10 cellular contexts compared by ENCODE assay signal in the genomic region with DNA sequence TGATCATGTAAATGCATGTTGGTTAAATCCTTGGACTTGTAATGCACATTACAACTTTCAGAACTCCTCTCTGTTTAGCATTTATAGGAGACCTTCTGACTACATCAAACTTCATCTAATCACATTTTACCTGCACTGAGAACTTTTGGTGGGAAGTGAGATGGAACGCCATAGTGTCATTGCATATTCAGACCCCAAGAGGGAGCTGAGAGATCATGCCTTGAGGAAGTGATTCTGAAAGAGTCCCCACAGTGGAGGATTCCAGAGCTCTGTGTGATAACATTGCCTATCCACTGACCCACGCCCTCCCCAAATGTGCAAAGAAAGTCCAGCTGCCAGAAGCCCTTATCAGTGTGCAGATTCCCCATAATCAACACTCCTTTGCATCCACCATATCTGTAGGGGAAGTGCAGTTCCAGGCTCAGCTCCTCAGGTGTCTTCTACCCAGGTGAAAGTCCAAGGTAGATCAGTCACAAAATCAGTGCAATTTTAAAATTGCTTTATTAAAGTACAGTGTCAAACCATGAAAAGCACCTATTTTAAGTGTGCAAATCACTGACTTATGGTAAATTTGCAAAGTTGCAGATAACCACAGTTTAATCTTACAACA.
DNase-seq lines count a peak whose midpoint lies in the region; ATAC-seq and TF ChIP-seq lines count a peak whose summit lies in the region.
"Had no signal": no experiment of that assay in that cellular context is flagged by ENCODE, and none has a peak within 500 bp of the region (broad histone marks: within the 10 kb centered on the region; RNA-seq: fewer than 3 reads in every experiment).

No MANE protein-coding gene starts in this region.

- H3K27ac Mint-ChIP-seq in T-helper 17 cell: no peak overlapping the region
- H3K27ac Mint-ChIP-seq: T-helper 1 cell treated with Interleukin-12 subunit alpha and Interleukin-12 subunit beta and Interleukin-4 antibody, amounts not matched to agents 30 μg/mL and 1 μg/mL, for 36 hours had no signal

- peaks cover 0 to 39% (median 23%) of the 10 kb centered on the region in 7 donors for H3K27me3 ChIP-seq in heart right ventricle
- no peaks in the 10 kb centered on the region for H3K27me3 ChIP-seq in testis
- H3K27me3 ChIP-seq: BLaER1 had no signal

- H3K4me3 ChIP-seq in heart right ventricle (no peak overlapping the region), testis (no peak overlapping the region)
- H3K4me3 ChIP-seq: BLaER1 had no signal

- H3K4me3 Mint-ChIP-seq in T-helper 17 cell: no peak overlapping the region
- H3K4me3 Mint-ChIP-seq: T-helper 1 cell treated with Interleukin-12 subunit alpha and Interleukin-12 subunit beta and Interleukin-4 antibody, amounts not matched to agents 30 μg/mL and 1 μg/mL, for 36 hours had no signal

- peak; percentile 40 for ATAC-seq in T-helper 17 cell
- peak in 3 of 8 donors; percentile 58 to 68 (median 65) for ATAC-seq in heart right ventricle
- no peak for ATAC-seq in HG03439 (IDR thresholded peaks at IDR 0.05; ENCODE audit: unreplicated experiment)

- TF ChIP-seq POLR2A in testis (IDR thresholded peaks at IDR 0.05): no peak

- H3K4me1 Mint-ChIP-seq in T-helper 17 cell: no peaks in the 10 kb centered on the region

- WGBS in heart right ventricle, 2 donors: 4 to 6% methylated on average over 2 of the region's 2 CpGs
- WGBS in testis, 2 donors: 12 to 23% methylated on average over 2 of the region's 2 CpGs

- H3K4me1 ChIP-seq in heart right ventricle (no peaks in the 10 kb centered on the region), testis (no peaks in the 10 kb centered on the region)
- H3K4me1 ChIP-seq: BLaER1 had no signal

- H3K27ac ChIP-seq in heart right ventricle (no peak overlapping the region), testis (no peak overlapping the region)
- H3K27ac ChIP-seq: BLaER1 had no signal

- DNase-seq in NCI-H146 (lab: John Stamatoyannopoulos, UW) (peak; percentile 40), NCI-H146 treated with DMSO at 0.1 percent for 48 hours (lab: John Stamatoyannopoulos, UW; ENCODE audit: unreplicated experiment) (no peak), HK-2 (ENCODE audit: unreplicated experiment) (peak; percentile 18), T-helper 17 cell (no peak), heart right ventricle (peak in 1 of 2 donors; percentile 6), testis (peak; percentile 37), cerebellar nuclear complex (lab: John Stamatoyannopoulos, UW) (no peak)

- peaks cover 36% of the 10 kb centered on the region for H3K27me3 Mint-ChIP-seq in T-helper 17 cell

- H3K9me3 ChIP-seq in T-helper 17 cell (ENCODE audit: control insufficient read depth, low read length, poor library complexity, severe bottlenecking): no peaks in the 10 kb centered on the region
- peaks cover 0 to 3% (median 0%) of the 10 kb centered on the region in 11 donors for H3K9me3 ChIP-seq in heart right ventricle
- no peaks in the 10 kb centered on the region for H3K9me3 ChIP-seq in testis
- H3K9me3 ChIP-seq: BLaER1 had no signal

- TF ChIP-seq CTCF in heart right ventricle (IDR thresholded peaks at IDR 0.05): peak; percentile 57 to 82 (median 72)
- TF ChIP-seq CTCF in testis (IDR thresholded peaks at IDR 0.05): peak in 2 of 3 experiments; percentile 49 to 68

- intact Hi-C loops in heart right ventricle (cut with DNase I) (no loop called here), testis (cut with DNase I; ENCODE audit: low total_unique reads) (no loop called here)

- H3K36me3 ChIP-seq in heart right ventricle: no peaks in the 10 kb centered on the region
- H3K36me3 ChIP-seq in testis (ENCODE audit: low read depth, missing control alignments): no peaks in the 10 kb centered on the region
- H3K36me3 ChIP-seq: BLaER1 had no signal

- H3K36me3 Mint-ChIP-seq in T-helper 17 cell (ENCODE audit: low read depth): no peaks in the 10 kb centered on the region

Comparison
In these comparisons a context has a peak if more than half of its experiments do, and no peak if none do; other contexts are left out.
1. DNase-seq: peak in NCI-H146 (single experiment), HK-2 (single experiment) and testis (single experiment); none in NCI-H146 treated with DMSO at 0.1 percent for 48 hours (single experiment), T-helper 17 cell (0 of 3) and cerebellar nuclear complex (0 of 2).